Comparison of ENCODE assay signal across 23 cellular contexts in the genomic region with DNA sequence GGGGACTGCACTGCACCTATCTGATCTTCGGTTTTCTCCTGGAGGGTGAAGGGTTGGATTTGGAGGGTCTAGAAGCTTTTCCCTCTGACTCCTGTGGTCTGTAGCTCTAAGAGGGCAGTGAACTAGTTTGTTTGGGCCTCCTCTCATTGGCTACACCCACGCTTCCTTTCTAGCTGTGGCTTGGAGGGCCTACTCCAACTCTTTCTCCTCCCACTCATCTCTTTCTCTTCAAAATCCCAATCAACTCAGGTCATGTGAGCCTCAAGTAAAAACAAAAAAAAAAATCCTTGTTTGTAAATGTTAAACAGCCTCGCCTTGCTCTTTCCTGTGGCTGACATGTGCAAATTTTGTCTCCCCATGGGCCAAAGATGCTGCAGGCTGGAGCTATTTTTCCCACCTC.
A peak's percentile ranks its signal among the peaks of the same experiment; 100 is the strongest.
DNase-seq lines count a peak whose midpoint lies in the region; ATAC-seq, FAIRE-seq and TF ChIP-seq lines count a peak whose summit lies in the region.
"Had no signal": no experiment of that assay in that cellular context is flagged by ENCODE, and none has a peak within 500 bp of the region (broad histone marks: within the 10 kb centered on the region; RNA-seq: fewer than 3 reads in every experiment).

No MANE protein-coding gene starts in this region.

- intact Hi-C loops in left ventricle myocardium inferior (cut with micrococcal nuclease): no loop called here
- intact Hi-C loops in Right ventricle myocardium superior (cut with DNase I): no loop called here
- intact Hi-C loops in esophagus muscularis mucosa (cut with DNase I): no loop called here
- intact Hi-C loops in uterus (cut with DNase I; ENCODE audit: low total_unique reads): no loop called here

- H3K9me3 ChIP-seq in left ventricle myocardium inferior (replicated peaks): peaks cover 8% of the 10 kb centered on the region
- no peaks in the 10 kb centered on the region for H3K9me3 ChIP-seq in esophagus muscularis mucosa
- no peaks in the 10 kb centered on the region for H3K9me3 ChIP-seq in muscle layer of duodenum (ENCODE audit: control insufficient read depth in 1 of 2, low read length in 2 of 2)
- H3K9me3 ChIP-seq in uterus: no peaks in the 10 kb centered on the region
- H3K9me3 ChIP-seq: A549, pancreas had no signal

- H3K27me3 ChIP-seq in left ventricle myocardium inferior (ENCODE audit: low read depth) (no peaks in the 10 kb centered on the region), esophagus muscularis mucosa (no peaks in the 10 kb centered on the region), muscle layer of duodenum (ENCODE audit: low read depth, low read length) (no peaks in the 10 kb centered on the region), uterus (no peaks in the 10 kb centered on the region)
- H3K27me3 ChIP-seq: foreskin keratinocyte, pancreas had no signal

- 82% methylated on average over 3 of the region's 3 CpGs for WGBS in esophagus muscularis mucosa

- ATAC-seq in Right ventricle myocardium superior (ENCODE audit: poor library complexity) (no peak), GM18858 (IDR thresholded peaks at IDR 0.05; ENCODE audit: unreplicated experiment) (no peak)
- ATAC-seq: A549, foreskin keratinocyte had no signal

- TF ChIP-seq POLR2A in esophagus muscularis mucosa (IDR thresholded peaks at IDR 0.05; ENCODE audit: low read depth): no peak
- no peak for TF ChIP-seq POLR2A in uterus (IDR thresholded peaks at IDR 0.05)

- DNase-seq in left ventricle myocardium inferior: no peak
- no peak for DNase-seq in Right ventricle myocardium superior
- no peak for DNase-seq in esophagus muscularis mucosa (ENCODE audit: extremely low spot score)
- DNase-seq in uterus: no peak
- DNase-seq in HTR-8/SVneo (ENCODE audit: insufficient read length, low spot score): no peak
- no peak for DNase-seq in occipital lobe (lab: John Stamatoyannopoulos, UW)
- DNase-seq: activated CD4-positive, alpha-beta T cell treated with anti-CD3 and anti-CD28 coated beads, Interleukin-2, amount 50 U/mL, for 4 hours; activated naive CD4-positive, alpha-beta T cell treated with anti-CD3 and anti-CD28 coated beads, Interleukin-2, amount 10 ng/mL, durations not matched to agents 7 days and 5 days; activated T-cell treated with anti-CD3 and anti-CD28 coated beads, Interleukin-2, amount 50 U/mL, for 1 hour; CD4-positive, CD25-positive, alpha-beta regulatory T cell; DMS153; foreskin keratinocyte; NCI-H1930; NCI-H510A; SHP77 treated with DMSO at 0.1 percent for 48 hours; small intestine; stimulated activated CD4-positive, alpha-beta T cell treated with anti-CD3 and anti-CD28 coated beads, Interleukin-4, amount 100 ng/mL, for 4 hours; T-helper 1 cell had no signal

- TF ChIP-seq CTCF in left ventricle myocardium inferior (IDR thresholded peaks at IDR 0.05; ENCODE audit: borderline replicate concordance) (no peak), esophagus muscularis mucosa (IDR thresholded peaks at IDR 0.05) (no peak), uterus (IDR thresholded peaks at IDR 0.05) (no peak)

- H3K4me1 ChIP-seq in left ventricle myocardium inferior (peaks cover 40% of the 10 kb centered on the region), esophagus muscularis mucosa (peaks cover 23 to 43% (median 38%) of the 10 kb centered on the region in 4 donors), muscle layer of duodenum (ENCODE audit: control insufficient read depth in 1 of 2, insufficient read depth in 2 of 2, low read length in 2 of 2) (peaks cover 0 to 4% of the 10 kb centered on the region in 2 donors), uterus (no peaks in the 10 kb centered on the region)
- H3K4me1 ChIP-seq: A549, foreskin keratinocyte, pancreas had no signal

- H3K36me3 ChIP-seq in left ventricle myocardium inferior (no peaks in the 10 kb centered on the region), esophagus muscularis mucosa (no peaks in the 10 kb centered on the region), muscle layer of duodenum (ENCODE audit: control insufficient read depth in 1 of 2, insufficient read depth in 2 of 2, low read length in 2 of 2) (no peaks in the 10 kb centered on the region), uterus (no peaks in the 10 kb centered on the region)
- H3K36me3 ChIP-seq: pancreas had no signal

- peak overlapping the region; percentile 66 for H3K27ac ChIP-seq in left ventricle myocardium inferior (replicated peaks)
- peak overlapping the region; percentile 69 to 79 (median 70) for H3K27ac ChIP-seq in esophagus muscularis mucosa (replicated peaks in 1 of 4)
- peak overlapping the region; percentile 87 for H3K27ac ChIP-seq in muscle layer of duodenum (ENCODE audit: low read length)
- H3K27ac ChIP-seq in uterus: peak overlapping the region; percentile 72 to 74
- H3K27ac ChIP-seq: A549, foreskin keratinocyte had no signal

- no peak for FAIRE-seq in HTR-8/SVneo (lab: Jason Lieb, UNC)
- FAIRE-seq: A549, GM12891, pancreas, small intestine had no signal

- no peak for TF ChIP-seq EP300 in esophagus muscularis mucosa (IDR thresholded peaks at IDR 0.05)

- H3K4me3 ChIP-seq in left ventricle myocardium inferior: no peak overlapping the region
- H3K4me3 ChIP-seq in esophagus muscularis mucosa: no peak overlapping the region
- H3K4me3 ChIP-seq in muscle layer of duodenum (ENCODE audit: low read depth in 1 of 2, low read length in 2 of 2): no peak overlapping the region
- no peak overlapping the region for H3K4me3 ChIP-seq in uterus
- H3K4me3 ChIP-seq: A549, pancreas had no signal
